29 cellular contexts compared by ENCODE assay signal in genomic region chr3:177221734-177222133, GRCh38. TPM values are rescaled to one million over a fixed set of nuclear protein-coding genes. Genes with fewer than 3 reads are reported as not detected.
DNase-seq lines count a peak whose midpoint lies in the region; ATAC-seq, FAIRE-seq and TF ChIP-seq lines count a peak whose summit lies in the region.
"Had no signal": no experiment of that assay in that cellular context is flagged by ENCODE, and none has a peak within 500 bp of the region (broad histone marks: within the 10 kb centered on the region; RNA-seq: fewer than 3 reads in every experiment).

No MANE protein-coding gene starts in this region.

- no peak for DNase-seq in right lobe of liver
- no peak for DNase-seq in HepG2 (ENCODE audit: low spot score)
- DNase-seq in OCI-LY7 (ENCODE audit: low spot score): no peak
- no peak for DNase-seq in lower lobe of right lung
- DNase-seq in anterior cingulate cortex (lab: John Stamatoyannopoulos, UW): no peak
- no peak for DNase-seq in NCI-H526 treated with DMSO at 0.1 percent for 48 hours (lab: John Stamatoyannopoulos, UW)
- DNase-seq in colonic mucosa: no peak
- DNase-seq in Caco-2: no peak
- DNase-seq: ACHN; activated CD4-positive, alpha-beta T cell treated with anti-CD3 and anti-CD28 coated beads, Interleukin-2, amount 10 ng/mL, durations not matched to agents 7 days and 5 days; activated effector memory CD4-positive, alpha-beta T cell treated with anti-CD3 and anti-CD28 coated beads, Interleukin-2, amount 50 U/mL, for 16 hours; activated naive CD8-positive, alpha-beta T cell treated with anti-CD3 and anti-CD28 coated beads, Interleukin-2, amount 10 ng/mL, durations not matched to agents 7 days and 5 days; activated T-cell treated with anti-CD3 and anti-CD28 coated beads, Interleukin-2, amount 50 U/mL, for 1 hour; effector memory CD4-positive, alpha-beta T cell; glutamatergic neuron; H9; mesenchymal stem cell; MM.1S; NCI-H1436 treated with DMSO at 0.1 percent for 48 hours; NCI-H226; NCI-H774; T-helper 9 cell; thyroid gland had no signal

- POLR2A ChIA-PET in HepG2 (lab: Yijun Ruan, JAX): no interaction called here
- POLR2A ChIA-PET in OCI-LY7 (lab: Charles Lee): interaction anchor here (1.4 kb wide), 1 partner anchor 23 kb away, joined by 3 read pairs; no protein-coding TSS in a partner anchor
- POLR2A ChIA-PET in Caco-2 (lab: Charles Lee): no interaction called here

- no peaks in the 10 kb centered on the region for H4K20me1 ChIP-seq in HepG2 (ENCODE audit: insufficient read depth, low read length)
- no peaks in the 10 kb centered on the region for H4K20me1 ChIP-seq in OCI-LY7 (ENCODE audit: insufficient read depth, low read length)

- no peak overlapping the region for H3K4me3 Mint-ChIP-seq in Caco-2 (ENCODE audit: unreplicated experiment)
- H3K4me3 Mint-ChIP-seq: activated CD4-positive, alpha-beta T cell treated with anti-CD3 and anti-CD28 coated beads, Interleukin-2, amount 10 ng/mL, durations not matched to agents 7 days and 5 days; activated naive CD8-positive, alpha-beta T cell treated with anti-CD3 and anti-CD28 coated beads, Interleukin-2, amount 10 ng/mL, durations not matched to agents 7 days and 5 days; H9; neural progenitor cell had no signal

- no peak for TF ChIP-seq RAD21 in HepG2 (CRISPR knock-in tag; IDR thresholded peaks at IDR 0.05)

- in situ Hi-C loops in HepG2 (cut with HindIII; ENCODE audit: extremely low pct_ligation_motif_present, low pct_unique_long_range_greater_than_20kb): no loop called here

- no peaks in the 10 kb centered on the region for H3K79me2 ChIP-seq in HepG2 (ENCODE audit: insufficient read depth, low read length)
- H3K79me2 ChIP-seq in OCI-LY7 (ENCODE audit: insufficient read depth, low read depth, low read length): no peaks in the 10 kb centered on the region

- no peaks in the 10 kb centered on the region for H3K36me3 ChIP-seq in right lobe of liver
- H3K36me3 ChIP-seq in HepG2 (replicated peaks in 1 of 2; ENCODE audit: control insufficient read depth in 1 of 2, insufficient read depth in 2 of 2, low read length in 2 of 2): no peaks in the 10 kb centered on the region
- H3K36me3 ChIP-seq in OCI-LY7 (ENCODE audit: insufficient read depth, low read length): no peaks in the 10 kb centered on the region
- no peaks in the 10 kb centered on the region for H3K36me3 ChIP-seq in lower lobe of right lung
- H3K36me3 ChIP-seq in colonic mucosa: no peaks in the 10 kb centered on the region
- no peaks in the 10 kb centered on the region for H3K36me3 ChIP-seq in Caco-2 (ENCODE audit: control insufficient read depth, insufficient read depth, low read length)
- H3K36me3 ChIP-seq: ascending aorta, neural progenitor cell, right atrium auricular region, thyroid gland had no signal

- no peak for FAIRE-seq in HepG2 (lab: Jason Lieb, UNC)
- FAIRE-seq: colon, GM12891 had no signal

- H3K4me1 ChIP-seq in right lobe of liver: no peaks in the 10 kb centered on the region
- H3K4me1 ChIP-seq in HepG2 (ENCODE audit: insufficient read depth, low read length): peaks cover 15% of the 10 kb centered on the region
- peaks cover 15% of the 10 kb centered on the region for H3K4me1 ChIP-seq in OCI-LY7 (ENCODE audit: insufficient read depth, low read length, poor library complexity, severe bottlenecking)
- H3K4me1 ChIP-seq in lower lobe of right lung: no peaks in the 10 kb centered on the region
- no peaks in the 10 kb centered on the region for H3K4me1 ChIP-seq in colonic mucosa
- H3K4me1 ChIP-seq in Caco-2: no peaks in the 10 kb centered on the region
- H3K4me1 ChIP-seq: ascending aorta, neural progenitor cell, right atrium auricular region, thyroid gland had no signal

- no peaks in the 10 kb centered on the region for H3K9me2 ChIP-seq in OCI-LY7 (ENCODE audit: insufficient read depth, low read length)

- CTCF ChIA-PET in HepG2 (lab: Yijun Ruan, JAX; ENCODE audit: low intra/inter-chr PET ratio, low total read pairs) (no interaction called here), OCI-LY7 (lab: Charles Lee; ENCODE audit: unreplicated experiment) (no interaction called here), Caco-2 (lab: Charles Lee) (no interaction called here)

- no peaks in the 10 kb centered on the region for H3K27me3 Mint-ChIP-seq in Caco-2 (ENCODE audit: insufficient read depth, unreplicated experiment)
- H3K27me3 Mint-ChIP-seq: activated CD4-positive, alpha-beta T cell treated with anti-CD3 and anti-CD28 coated beads, Interleukin-2, amount 10 ng/mL, durations not matched to agents 7 days and 5 days; activated naive CD8-positive, alpha-beta T cell treated with anti-CD3 and anti-CD28 coated beads, Interleukin-2, amount 10 ng/mL, durations not matched to agents 7 days and 5 days had no signal

- H2AFZ ChIP-seq in HepG2 (ENCODE audit: low read length) (no peak overlapping the region), OCI-LY7 (ENCODE audit: low read length) (peak overlapping the region; percentile 5; the same call in 1 of the 2 replicates)
- H2AFZ ChIP-seq: neural progenitor cell had no signal

- no peaks in the 10 kb centered on the region for H3K9me3 ChIP-seq in right lobe of liver
- H3K9me3 ChIP-seq in HepG2 (ENCODE audit: low read length): no peaks in the 10 kb centered on the region
- no peaks in the 10 kb centered on the region for H3K9me3 ChIP-seq in OCI-LY7 (ENCODE audit: low read length)
- H3K9me3 ChIP-seq in lower lobe of right lung: no peaks in the 10 kb centered on the region
- H3K9me3 ChIP-seq in colonic mucosa: no peaks in the 10 kb centered on the region
- H3K9me3 ChIP-seq in Caco-2: no peaks in the 10 kb centered on the region
- H3K9me3 ChIP-seq: ascending aorta, right atrium auricular region, thyroid gland had no signal

- H3K4me1 Mint-ChIP-seq in Caco-2 (ENCODE audit: low read depth, unreplicated experiment): no peaks in the 10 kb centered on the region

- WGBS in right lobe of liver (ENCODE audit: insufficient coverage, low coverage, low lambda C conversion rate, missing lambda C conversion rate): 73% methylated on average over 3 of the region's 3 CpGs
- 35% methylated on average over 2 of the region's 3 CpGs for WGBS in HepG2 (ENCODE audit: low lambda C conversion rate)

- H3K36me3 Mint-ChIP-seq in Caco-2 (ENCODE audit: insufficient read depth, unreplicated experiment): peaks cover 5% of the 10 kb centered on the region
- H3K36me3 Mint-ChIP-seq: neural progenitor cell had no signal

- H3K27ac Mint-ChIP-seq in Caco-2 (ENCODE audit: unreplicated experiment): no peak overlapping the region
- H3K27ac Mint-ChIP-seq: activated CD4-positive, alpha-beta T cell treated with anti-CD3 and anti-CD28 coated beads, Interleukin-2, amount 10 ng/mL, durations not matched to agents 7 days and 5 days; neural progenitor cell had no signal

- TF ChIP-seq POLR2A in right lobe of liver (IDR thresholded peaks at IDR 0.05): no peak
- TF ChIP-seq POLR2A in HepG2 (IDR thresholded peaks at IDR 0.05; ENCODE audit: insufficient read depth in 1 of 2, low read depth in 2 of 2, low read length in 2 of 2): no peak

- BruUV-seq in HepG2 (replicated peaks; lab: Mats Ljungman, UMichigan) (no TSS peak), OCI-LY7 (replicated peaks; lab: Mats Ljungman, UMichigan) (no TSS peak), Caco-2 (replicated peaks; lab: Mats Ljungman, UMichigan) (no TSS peak)

- intact Hi-C loops in right lobe of liver (cut with DNase I) (no loop called here), HepG2 (cut with micrococcal nuclease; ENCODE audit: unreplicated experiment) (no loop called here), OCI-LY7 (cut with micrococcal nuclease; ENCODE audit: unreplicated experiment) (no loop called here), lower lobe of right lung (cut with DNase I) (no loop called here), colonic mucosa (cut with DNase I) (no loop called here), Caco-2 (cut with micrococcal nuclease; ENCODE audit: unreplicated experiment) (no loop called here)

- TF ChIP-seq CTCF in right lobe of liver (IDR thresholded peaks at IDR 0.05) (no peak), HepG2 (CRISPR knock-in tag; IDR thresholded peaks at IDR 0.05) (no peak), OCI-LY7 (conservative IDR thresholded peaks at IDR 0.05; ENCODE audit: low read length) (no peak), lower lobe of right lung (IDR thresholded peaks at IDR 0.05) (no peak), colonic mucosa (IDR thresholded peaks at IDR 0.05) (no peak), Caco-2 (IDR thresholded peaks at IDR 0.05; ENCODE audit: insufficient read depth in 1 of 2, low read depth in 1 of 2, low read length in 1 of 2, severe bottlenecking in 1 of 2, unreplicated experiment in 1 of 2) (no peak)

- H3K4me3 ChIP-seq in right lobe of liver (no peak overlapping the region), HepG2 (replicated peaks in 1 of 3; ENCODE audit: insufficient read depth in 1 of 3, low read depth in 2 of 3, low read length in 3 of 3) (no peak overlapping the region), OCI-LY7 (ENCODE audit: low read depth, low read length, poor library complexity, severe bottlenecking) (no peak overlapping the region), lower lobe of right lung (no peak overlapping the region), colonic mucosa (no peak overlapping the region), Caco-2 (ENCODE audit: low read depth, low read length) (no peak overlapping the region)
- H3K4me3 ChIP-seq: ascending aorta, neural progenitor cell, right atrium auricular region, thyroid gland had no signal

- no peaks in the 10 kb centered on the region for H3K9me3 Mint-ChIP-seq in Caco-2 (ENCODE audit: unreplicated experiment)
- H3K9me3 Mint-ChIP-seq: H9 had no signal

- H3K9ac ChIP-seq in HepG2 (ENCODE audit: insufficient read depth, low read depth, low read length): no peak overlapping the region
- no peak overlapping the region for H3K9ac ChIP-seq in colonic mucosa (ENCODE audit: low read depth in 2 of 2, low read length in 2 of 2)
- H3K9ac ChIP-seq: KMS-11, neural progenitor cell had no signal

- H3K27ac ChIP-seq in right lobe of liver (no peak overlapping the region), HepG2 (ENCODE audit: extremely low read length, insufficient read depth, low read length) (no peak overlapping the region), OCI-LY7 (ENCODE audit: low read depth, low read length, poor library complexity, severe bottlenecking) (no peak overlapping the region), lower lobe of right lung (no peak overlapping the region), colonic mucosa (no peak overlapping the region)
- H3K27ac ChIP-seq: ascending aorta, KMS-11, neural progenitor cell, right atrium auricular region, thyroid gland had no signal

- no peak for TF ChIP-seq EP300 in HepG2 (IDR thresholded peaks at IDR 0.05; ENCODE audit: low read depth in 2 of 2, low read length in 2 of 2)
- TF ChIP-seq EP300 in HepG2 (CRISPR knock-in tag; IDR thresholded peaks at IDR 0.05; ENCODE audit: borderline replicate concordance): no peak

- H3K4me2 ChIP-seq in HepG2 (ENCODE audit: low read depth, low read length): no peak overlapping the region
- H3K4me2 ChIP-seq in OCI-LY7 (ENCODE audit: low read length): no peak overlapping the region
- H3K4me2 ChIP-seq: KMS-11, neural progenitor cell had no signal

- H3K27me3 ChIP-seq in right lobe of liver: no peaks in the 10 kb centered on the region
- H3K27me3 ChIP-seq in HepG2 (ENCODE audit: control insufficient read depth in 1 of 2, insufficient read depth in 2 of 2, low read length in 2 of 2): peaks cover 0 to 3% of the 10 kb centered on the region in 2 experiments; a peak in 1 of 5 replicates
- no peaks in the 10 kb centered on the region for H3K27me3 ChIP-seq in lower lobe of right lung (ENCODE audit: low read depth)
- H3K27me3 ChIP-seq in colonic mucosa: no peaks in the 10 kb centered on the region
- no peaks in the 10 kb centered on the region for H3K27me3 ChIP-seq in Caco-2 (replicated peaks; ENCODE audit: control insufficient read depth, insufficient read depth, low read length)
- H3K27me3 ChIP-seq: ascending aorta, neural progenitor cell, right atrium auricular region, thyroid gland had no signal

- ATAC-seq in right lobe of liver (peak; percentile 27 to 39 (median 32)), HepG2 (no peak), lower lobe of right lung (peak; percentile 43 to 56)

RNA-seq across cellular contexts. Expression of gene TBL1XR1, which starts 24.5 kb away (rescaled TPM):
- total RNA-seq in right lobe of liver (10 to 100 TPM; 32.6 to 80.6 (median 56.2) TPM), HepG2 (2016; rRNA removed; fragmentation: Illumina TruSeq; extraction: Trizol) (62.5 and 108 TPM in 2 replicates), OCI-LY7 (2022) (158 and 162 TPM in 2 replicates), lower lobe of right lung (160 TPM), colonic mucosa (100 to 1,000 TPM; 202 to 226 TPM), Caco-2 (2022) (127 and 140 TPM in 2 replicates)
- 10.8 TPM in 2 replicates for total RNA-seq in HepG2 (2016; cell fraction: cytosol; rRNA removed; fragmentation: Illumina TruSeq; extraction: Trizol; ENCODE audit: low read depth)
- 67.0 and 111 TPM in 2 replicates for total RNA-seq in HepG2 (2016; cell fraction: insoluble cytoplasmic fraction; rRNA removed; fragmentation: Illumina TruSeq; extraction: Trizol)
- total RNA-seq in HepG2 (2016; cell fraction: membrane; rRNA removed; fragmentation: Illumina TruSeq; extraction: Trizol): 31.7 and 36.1 TPM in 2 replicates
- 58.6 and 64.8 TPM in 2 replicates for total RNA-seq in HepG2 (2016; cell fraction: nucleus; rRNA removed; fragmentation: Illumina TruSeq; extraction: Trizol)
- 49.2 and 57.7 TPM in 2 replicates for polyA plus RNA-seq in HepG2 (2011; rRNA removed)
- polyA plus RNA-seq in HepG2 (2011; cell fraction: cytosol; rRNA removed): 12.2 and 20.2 TPM in 2 replicates
- 20.1 and 30.6 TPM in 2 replicates for polyA plus RNA-seq in HepG2 (2011; cell fraction: nucleus; rRNA removed)
- 21.8 and 27.0 TPM in 2 replicates for polyA plus RNA-seq in HepG2 (2012)
- 1.9 and 2.1 TPM in 2 replicates for polyA plus RNA-seq in HepG2 (2016; cell fraction: cytosol; fragmentation: Illumina TruSeq; extraction: Trizol; ENCODE audit: low read depth)
- polyA plus RNA-seq in HepG2 (2016; cell fraction: insoluble cytoplasmic fraction; fragmentation: Illumina TruSeq; extraction: Trizol; ENCODE audit: low read depth): 38.3 and 42.9 TPM in 2 replicates
- polyA plus RNA-seq in HepG2 (2016; cell fraction: membrane; fragmentation: Illumina TruSeq; extraction: Trizol; ENCODE audit: low read depth): 6.4 and 9.9 TPM in 2 replicates
- polyA plus RNA-seq in HepG2 (2016; cell fraction: nucleus; fragmentation: Illumina TruSeq; extraction: Trizol; ENCODE audit: insufficient read depth, low read depth): 53.4 and 55.7 TPM in 2 replicates
- 126 and 330 TPM in 2 replicates for polyA minus RNA-seq in HepG2 (2011; rRNA and poly(A)+ RNA removed; ENCODE audit: low replicate concordance)
- polyA minus RNA-seq in HepG2 (2011; cell fraction: cytosol; rRNA and poly(A)+ RNA removed): 128 and 166 TPM in 2 replicates
- 187 and 199 TPM in 2 replicates for polyA minus RNA-seq in HepG2 (2011; cell fraction: nucleus; rRNA and poly(A)+ RNA removed)
- 103 and 121 TPM in 2 replicates for total RNA-seq in OCI-LY7 (2014; rRNA removed; shearing (Covaris generic))
